ENCODE assay signal across 10 cellular contexts in genomic region chr9:534886-535285, GRCh38. TPM values are rescaled to one million over a fixed set of nuclear protein-coding genes. Genes with fewer than 3 reads are reported as not detected.
DNase-seq lines count a peak whose midpoint lies in the region; ATAC-seq and TF ChIP-seq lines count a peak whose summit lies in the region.
"Had no signal": no experiment of that assay in that cellular context is flagged by ENCODE, and none has a peak within 500 bp of the region (broad histone marks: within the 10 kb centered on the region; RNA-seq: fewer than 3 reads in every experiment).

No MANE protein-coding gene starts in this region.

- TF ChIP-seq CTCF in heart left ventricle (IDR thresholded peaks at IDR 0.05) (no peak), psoas muscle (IDR thresholded peaks at IDR 0.05) (no peak)

- TF ChIP-seq POLR2A in heart left ventricle (IDR thresholded peaks at IDR 0.05): no peak

- no peaks in the 10 kb centered on the region for H3K27me3 ChIP-seq in heart left ventricle
- no peaks in the 10 kb centered on the region for H3K27me3 ChIP-seq in psoas muscle (ENCODE audit: insufficient read depth in 3 of 3, low read length in 2 of 3)

- H3K36me3 ChIP-seq in heart left ventricle (peaks cover 0 to 4% (median 0%) of the 10 kb centered on the region in 9 donors), psoas muscle (ENCODE audit: insufficient read depth in 1 of 2, low read depth in 1 of 2) (no peaks in the 10 kb centered on the region)

- H3K4me1 ChIP-seq in heart left ventricle (peaks cover 5 to 82% (median 44%) of the 10 kb centered on the region in 12 donors), psoas muscle (peaks cover 38% of the 10 kb centered on the region)

- DNase-seq in Daoy (ENCODE audit: low read depth): peak; percentile 74
- peak in 4 of 5 donors; percentile 56 to 69 (median 62) for DNase-seq in heart left ventricle
- DNase-seq in psoas muscle: peak in 1 of 2 donors; percentile 64
- DNase-seq in SHP77 (lab: John Stamatoyannopoulos, UW): no peak
- no peak for DNase-seq in NCI-H1048 (lab: John Stamatoyannopoulos, UW)
- no peak for DNase-seq in stimulated activated CD4-positive, alpha-beta T cell treated with anti-CD3 and anti-CD28 coated beads, Interleukin-15, amount 100 ng/mL, for 24 hours
- DNase-seq in NCI-H2171 (lab: John Stamatoyannopoulos, UW): no peak
- DNase-seq: NCI-H2227 treated with DMSO at 0.1 percent for 48 hours had no signal

- H3K9me3 ChIP-seq in heart left ventricle: peaks cover 0 to 1% (median 0%) of the 10 kb centered on the region in 12 donors
- no peaks in the 10 kb centered on the region for H3K9me3 ChIP-seq in psoas muscle

- 29 to 36% (median 35%) methylated on average over 4 of the region's 4 CpGs for WGBS in heart left ventricle, 4 donors
- 16 to 27% (median 17%) methylated on average over 4 of the region's 4 CpGs for WGBS in psoas muscle, 3 donors

- ATAC-seq in heart left ventricle: peak; percentile 70 to 79 (median 77)
- peak; percentile 63 to 80 (median 73) for ATAC-seq in psoas muscle

- H3K4me3 ChIP-seq in heart left ventricle (no peak overlapping the region), psoas muscle (no peak overlapping the region)
- H3K4me3 ChIP-seq: skin epidermis had no signal

- intact Hi-C loops in heart left ventricle (cut with DNase I): no loop called here
- intact Hi-C loops in psoas muscle (cut with DNase I): loop anchor here in 1 of 2 donors (5.0 kb wide), 1 partner anchor 33 kb away; the partner anchor contains the start of gene KANK1

- H3K27ac ChIP-seq in angular gyrus (ENCODE audit: low read depth, low read length) (peak overlapping the region; percentile 14), heart left ventricle (peak overlapping the region in 10 of 12 donors; percentile 33 to 80 (median 64)), psoas muscle (no peak overlapping the region)
- H3K27ac ChIP-seq: skin epidermis had no signal

RNA-seq across cellular contexts. Expression of gene KANK1, which starts 30.4 kb away (rescaled TPM):
- total RNA-seq in Daoy (2014; rRNA removed; shearing (Covaris generic)): 33.4 and 35.7 TPM in 2 replicates
- total RNA-seq in heart left ventricle (100 to 1,000 TPM in 7 of 9 donors, 10 to 100 TPM in 2; 74.9 to 242 (median 121) TPM), psoas muscle (100 to 1,000 TPM in 1 of 4 donors, 10 to 100 TPM in 3; 29.2 to 114 (median 60.0) TPM)
- polyA plus RNA-seq in heart left ventricle (10 to 100 TPM; 53.6 to 92.0 TPM), psoas muscle (10 to 100 TPM; 28.4 to 75.1 (median 32.8) TPM)

Comparison
In these comparisons a context has a peak if more than half of its experiments do, and no peak if none do; other contexts are left out.
1. DNase-seq: peak in Daoy (single experiment) and heart left ventricle (4 of 5); none in SHP77 (0 of 2), NCI-H1048 (single experiment), stimulated activated CD4-positive, alpha-beta T cell treated with anti-CD3 and anti-CD28 coated beads, Interleukin-15, amount 100 ng/mL, for 24 hours (single experiment) and NCI-H2171 (single experiment).